2 cellular contexts compared by ENCODE assay signal in the genomic region with DNA sequence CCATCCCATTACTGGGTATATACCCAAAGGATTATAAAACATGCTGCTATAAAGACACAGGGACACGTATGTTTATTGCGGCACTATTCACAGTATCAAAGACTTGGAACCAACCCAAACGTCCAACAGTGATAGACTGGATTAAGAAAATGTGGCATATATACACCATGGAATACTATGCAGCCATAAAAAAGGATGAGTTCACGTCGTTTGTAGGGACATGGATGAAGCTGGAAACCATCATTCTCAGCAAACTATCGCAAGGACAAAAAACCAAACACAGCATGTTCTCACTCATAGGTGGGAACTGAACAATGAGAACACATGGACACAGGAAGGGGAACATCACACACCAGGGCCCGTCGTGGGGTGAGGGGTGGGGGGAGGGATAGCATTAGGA.
DNase-seq lines count a peak whose midpoint lies in the region; ATAC-seq, FAIRE-seq and TF ChIP-seq lines count a peak whose summit lies in the region.
"Not testable (repeated sequence)": the region's sequence is repeated elsewhere in the genome, so short reads cannot be mapped to it uniquely, and the experiment has no call there.

No MANE protein-coding gene starts in this region.

- POLR2A ChIA-PET in HEK293 (lab: Yijun Ruan, JAX); K562 (lab: Yijun Ruan, JAX): not testable (repeated sequence)

- not testable (repeated sequence) for TF ChIP-seq EP300 in K562 (IDR thresholded peaks at IDR 0.05; ENCODE audit: low read length)

- not testable (repeated sequence) for H4K20me1 ChIP-seq in K562 (replicated peaks; ENCODE audit: control insufficient read depth, insufficient read depth, low read length)

- not testable (repeated sequence) for TF ChIP-seq RAD21 in K562 (CRISPR knock-in tag; conservative IDR thresholded peaks at IDR 0.05 in 1 of 2, IDR thresholded peaks at IDR 0.05 in 1 of 2)

- not testable (repeated sequence) for H3K27me3 ChIP-seq in K562 (ENCODE audit: control insufficient read depth in 2 of 2, insufficient read depth in 2 of 2, low read length in 2 of 2)

- not testable (repeated sequence) for H3K36me3 ChIP-seq in HEK293 (ENCODE audit: control insufficient read depth in 2 of 2, insufficient read depth in 1 of 2, low read length in 2 of 2); K562 (ENCODE audit: control insufficient read depth, insufficient read depth, low read length)

- TF ChIP-seq POLR2A in K562 (conservative IDR thresholded peaks at IDR 0.05), result not testable (repeated sequence)

- not testable (repeated sequence) for FAIRE-seq in K562 (lab: Jason Lieb, UNC)

- H3K27ac ChIP-seq in HEK293 (ENCODE audit: extremely low read depth, low read depth, low read length); K562 (ENCODE audit: extremely low read depth, low read depth, low read length): not testable (repeated sequence)

- H2AFZ ChIP-seq in K562 (ENCODE audit: low read depth, low read length), result not testable (repeated sequence)

- not testable (repeated sequence) for H3K9me3 ChIP-seq in HEK293 (ENCODE audit: control insufficient read depth, insufficient read depth, low read depth, low read length); K562 (replicated peaks; ENCODE audit: control insufficient read depth, insufficient read depth, low read depth, low read length)

- intact Hi-C loops in K562 (cut with micrococcal nuclease), result not testable (repeated sequence)

- not testable (repeated sequence) for H3K4me2 ChIP-seq in K562 (ENCODE audit: insufficient read depth, low read length)

- ATAC-seq in K562, result not testable (repeated sequence)

- 0% methylated on average over 8 of the region's 8 CpGs for WGBS in K562 (ENCODE audit: insufficient coverage, low coverage, missing lambda C conversion rate)

- not testable (repeated sequence) for BruUV-seq in K562 (replicated peaks; lab: Mats Ljungman, UMichigan)

- in situ Hi-C loops in K562 (cut with MboI), result not testable (repeated sequence)

- not testable (repeated sequence) for TF ChIP-seq CTCF in HEK293 (tag by site-specific recombination; IDR thresholded peaks at IDR 0.05); K562 (IDR thresholded peaks at IDR 0.05 in 2 of 3, conservative IDR thresholded peaks at IDR 0.05 in 1 of 3; ENCODE audit: insufficient read depth in 2 of 3, low read depth in 1 of 3, low read length in 3 of 3)

- CTCF ChIA-PET in HEK293 (lab: Yijun Ruan, JAX); K562 (lab: Yijun Ruan, JAX; ENCODE audit: low intra/inter-chr PET ratio): not testable (repeated sequence)

- H3K9me1 ChIP-seq in K562 (ENCODE audit: control insufficient read depth, insufficient read depth, low read length), result not testable (repeated sequence)

- not testable (repeated sequence) for H3K9ac ChIP-seq in K562 (ENCODE audit: insufficient read depth in 1 of 2, low read depth in 2 of 2, low read length in 2 of 2)

- not testable (repeated sequence) for H3K79me2 ChIP-seq in K562 (ENCODE audit: control insufficient read depth, insufficient read depth, low read length)

- not testable (repeated sequence) for H3K4me1 ChIP-seq in HEK293 (ENCODE audit: control insufficient read depth, insufficient read depth, low read length); K562 (replicated peaks in 1 of 2; ENCODE audit: control insufficient read depth in 2 of 2, insufficient read depth in 2 of 2, low read length in 2 of 2)

- H3K4me3 ChIP-seq in HEK293 (ENCODE audit: low read depth, low read length); K562: not testable (repeated sequence)

- not testable (repeated sequence) for DNase-seq in K562 (ENCODE audit: extremely low read depth in 1 of 4, low spot score in 3 of 4)

TF ChIP-seq in HEK293, 187 proteins besides CTCF, POLR2A, EP300 and RAD21:
- peak; percentile 74 for TF ChIP-seq ZNF146 (tag by site-specific recombination; IDR thresholded peaks at IDR 0.05)
- TF ChIP-seq, protein P1, sequence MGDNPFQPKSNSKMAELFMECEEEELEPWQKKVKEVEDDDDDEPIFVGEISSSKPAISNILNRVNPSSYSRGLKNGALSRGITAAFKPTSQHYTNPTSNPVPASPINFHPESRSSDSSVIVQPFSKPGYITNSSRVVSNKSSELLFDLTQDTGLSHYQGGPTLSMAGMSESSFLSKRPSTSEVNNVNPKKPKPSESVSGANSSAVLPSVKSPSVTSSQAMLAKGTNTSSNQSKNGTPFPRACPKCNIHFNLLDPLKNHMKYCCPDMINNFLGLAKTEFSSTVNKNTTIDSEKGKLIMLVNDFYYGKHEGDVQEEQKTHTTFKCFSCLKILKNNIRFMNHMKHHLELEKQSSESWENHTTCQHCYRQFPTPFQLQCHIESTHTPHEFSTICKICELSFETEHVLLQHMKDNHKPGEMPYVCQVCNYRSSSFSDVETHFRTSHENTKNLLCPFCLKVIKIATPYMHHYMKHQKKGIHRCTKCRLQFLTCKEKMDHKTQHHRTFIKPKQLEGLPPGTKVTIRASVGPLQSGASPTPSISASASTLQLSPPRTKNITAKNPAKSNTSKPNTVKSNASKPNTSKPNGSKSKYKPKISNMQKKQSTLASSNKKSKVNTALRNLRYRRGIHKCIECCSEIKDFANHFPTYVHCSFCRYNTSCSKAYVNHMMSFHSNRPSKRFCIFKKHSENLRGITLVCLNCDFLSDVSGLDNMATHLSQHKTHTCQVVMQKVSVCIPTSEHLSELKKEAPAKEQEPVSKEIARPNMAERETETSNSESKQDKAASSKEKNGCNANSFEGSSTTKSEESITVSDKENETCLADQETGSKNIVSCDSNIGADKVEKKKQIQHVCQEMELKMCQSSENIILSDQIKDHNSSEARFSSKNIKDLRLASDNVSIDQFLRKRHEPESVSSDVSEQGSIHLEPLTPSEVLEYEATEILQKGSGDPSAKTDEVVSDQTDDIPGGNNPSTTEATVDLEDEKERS (tag by site-specific recombination; IDR thresholded peaks at IDR 0.05), result peak; percentile 77; the same call in 1 of the 2 replicates

TF ChIP-seq in K562, 482 proteins besides CTCF, POLR2A, EP300 and RAD21:
- TF ChIP-seq ZNF146 (CRISPR knock-in tag; IDR thresholded peaks at IDR 0.05; ENCODE audit: unreplicated experiment), result peak; percentile 58
